8 cellular contexts compared by ENCODE assay signal in the genomic region with DNA sequence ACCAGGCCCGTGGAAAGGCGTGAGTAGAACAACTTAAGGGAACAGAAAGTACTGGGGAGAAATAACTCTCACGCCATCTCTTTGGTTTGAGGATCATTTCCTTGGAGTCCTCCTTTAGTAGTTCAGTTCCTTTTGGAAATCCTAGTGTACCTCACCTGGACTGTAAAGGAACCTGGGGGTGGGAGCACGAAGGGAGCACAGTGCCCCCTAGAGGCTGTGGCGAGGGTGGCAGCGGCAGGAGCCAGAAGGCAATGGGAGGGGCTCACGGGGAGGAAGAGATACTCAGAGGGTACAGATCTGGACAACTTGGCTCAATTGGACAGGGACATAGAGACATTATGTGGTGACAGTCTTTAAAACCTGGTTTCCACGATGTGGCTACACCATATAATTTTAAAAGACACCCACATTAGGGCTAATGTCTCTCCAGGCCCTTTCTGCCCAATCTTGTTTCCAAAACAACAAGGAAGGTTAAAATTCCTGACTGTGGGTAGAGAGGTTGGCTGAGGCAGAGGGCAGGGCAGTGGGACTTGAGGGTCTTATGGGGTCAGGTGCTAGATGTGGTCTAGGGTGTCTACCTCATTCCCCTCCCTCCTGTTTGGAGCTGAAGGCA.
A peak's percentile ranks its signal among the peaks of the same experiment; 100 is the strongest.
DNase-seq lines count a peak whose midpoint lies in the region; ATAC-seq and TF ChIP-seq lines count a peak whose summit lies in the region.

No MANE protein-coding gene starts in this region.

- no peaks in the 10 kb centered on the region for H3K27me3 ChIP-seq in body of pancreas

- no peak for TF ChIP-seq POLR2A in body of pancreas (IDR thresholded peaks at IDR 0.05)

- peak; percentile 82 for TF ChIP-seq CTCF in AG04449 (IDR thresholded peaks at IDR 0.05; ENCODE audit: insufficient read depth, low read length, missing control alignments)
- peak; percentile 95 for TF ChIP-seq CTCF in GM13977 (IDR thresholded peaks at IDR 0.05; ENCODE audit: extremely low read depth, insufficient read depth, missing control alignments)
- TF ChIP-seq CTCF in body of pancreas (IDR thresholded peaks at IDR 0.05): peak; percentile 48 to 88 (median 65)

- CTCF ChIA-PET in AG04449 (lab: Yijun Ruan, JAX): interaction anchor here (0.9 to 1.8 kb wide), 7 partner anchors 8 to 239 kb away, joined by 3 to 7 read pairs (median 3); no protein-coding TSS in a partner anchor

- H3K4me1 ChIP-seq in body of pancreas: no peaks in the 10 kb centered on the region

- peaks cover 17% of the 10 kb centered on the region for H3K4me1 Mint-ChIP-seq in T-helper 17 cell

- intact Hi-C loops in body of pancreas (cut with DNase I): no loop called here

- H3K36me3 ChIP-seq in body of pancreas (replicated peaks in 1 of 2; ENCODE audit: insufficient read depth in 1 of 2, low read depth in 2 of 2): no peaks in the 10 kb centered on the region

- H3K4me3 ChIP-seq in AG04449 (ENCODE audit: low read depth, low read length) (no peak overlapping the region), body of pancreas (no peak overlapping the region)

- no peaks in the 10 kb centered on the region for H3K36me3 Mint-ChIP-seq in T-helper 17 cell (ENCODE audit: low read depth)

- peaks cover 39% of the 10 kb centered on the region for H3K27me3 Mint-ChIP-seq in T-helper 17 cell

- peak overlapping the region; percentile 61 for H3K27ac Mint-ChIP-seq in T-helper 17 cell

- no peak overlapping the region for H3K4me3 Mint-ChIP-seq in T-helper 17 cell

- DNase-seq in AG04449 (ENCODE audit: low read depth, low spot score): no peak
- DNase-seq in GM13977 (ENCODE audit: low spot score): peak; percentile 80
- peak; percentile 57 for DNase-seq in HuH-7.5 (ENCODE audit: low spot score)
- DNase-seq in T-helper 17 cell: peak; percentile 33 to 52 (median 42)
- peak; percentile 28 to 61 (median 46) for DNase-seq in body of pancreas
- peak; percentile 65 for DNase-seq in left kidney (ENCODE audit: low read depth, low spot score)
- peak; percentile 33 to 63 for DNase-seq in stimulated activated CD8-positive, alpha-beta memory T cell treated with anti-CD3 and anti-CD28 coated beads, Interleukin-2, amount 100 ng/mL, for 48 hours (ENCODE audit: low read depth in 2 of 2)

- ATAC-seq in T-helper 17 cell: peak; percentile 83
- no peak for ATAC-seq in body of pancreas
- ATAC-seq in GM21447 (IDR thresholded peaks at IDR 0.05; ENCODE audit: unreplicated experiment): no peak

- no peak overlapping the region for H3K27ac ChIP-seq in body of pancreas

- H3K9me3 ChIP-seq in T-helper 17 cell (ENCODE audit: control insufficient read depth, low read length, poor library complexity, severe bottlenecking) (no peaks in the 10 kb centered on the region), body of pancreas (no peaks in the 10 kb centered on the region)

- WGBS in body of pancreas, 2 donors: 34 to 42% methylated on average over 8 of the region's 8 CpGs

- in situ Hi-C loops in GM13977 (cut with MboI; ENCODE audit: low pct_unique_long_range_greater_than_20kb, low sequenced_read_pairs, unreplicated experiment): no loop called here

- POLR2A ChIA-PET in AG04449 (lab: Yijun Ruan, JAX): no interaction called here
